23 cellular contexts compared by ENCODE assay signal in genomic region chr13:113939905-113940339, GRCh38. TPM values are rescaled to one million over a fixed set of nuclear protein-coding genes. Genes with fewer than 3 reads are reported as not detected.
DNase-seq lines count a peak whose midpoint lies in the region; ATAC-seq, FAIRE-seq and TF ChIP-seq lines count a peak whose summit lies in the region.
"Had no signal": no experiment of that assay in that cellular context is flagged by ENCODE, and none has a peak within 500 bp of the region (broad histone marks: within the 10 kb centered on the region; RNA-seq: fewer than 3 reads in every experiment).

No MANE protein-coding gene starts in this region.

- FAIRE-seq in HepG2 (lab: Jason Lieb, UNC): no peak
- FAIRE-seq: K562 had no signal

- H3K27me3 ChIP-seq in SK-N-SH (ENCODE audit: insufficient read depth) (no peaks in the 10 kb centered on the region), HepG2 (ENCODE audit: control insufficient read depth in 1 of 2, insufficient read depth in 2 of 2, low read length in 2 of 2) (peaks cover 5 to 49% of the 10 kb centered on the region in 2 experiments; a peak in 4 of 5 replicates), transverse colon (peaks cover 39% of the 10 kb centered on the region)

- H3K9me3 ChIP-seq in SK-N-SH: no peaks in the 10 kb centered on the region
- H3K9me3 ChIP-seq in HepG2 (ENCODE audit: low read length): no peaks in the 10 kb centered on the region
- no peaks in the 10 kb centered on the region for H3K9me3 ChIP-seq in transverse colon

- H3K9ac ChIP-seq in SK-N-SH (no peak overlapping the region), HepG2 (ENCODE audit: insufficient read depth, low read depth, low read length) (no peak overlapping the region)

- H3K79me2 ChIP-seq in SK-N-SH (ENCODE audit: insufficient read depth): no peaks in the 10 kb centered on the region
- H3K79me2 ChIP-seq in HepG2 (ENCODE audit: insufficient read depth, low read length): no peaks in the 10 kb centered on the region

- BruUV-seq in HepG2 (replicated peaks; lab: Mats Ljungman, UMichigan): no TSS peak

- no peak for ATAC-seq in SK-N-SH treated with all-trans-retinoic acid at 6 μM for 48 hours
- ATAC-seq in HepG2: peak; percentile 74
- ATAC-seq: K562 had no signal

- POLR2A ChIA-PET in SK-N-SH (lab: Yijun Ruan, JAX): no interaction called here
- POLR2A ChIA-PET in HepG2 (lab: Yijun Ruan, JAX): no interaction called here

- H3K4me2 ChIP-seq in SK-N-SH (no peak overlapping the region), HepG2 (ENCODE audit: low read depth, low read length) (no peak overlapping the region; the same call in 1 of the 2 replicates)

- TF ChIP-seq POLR2A in HepG2 (IDR thresholded peaks at IDR 0.05; ENCODE audit: insufficient read depth in 1 of 2, low read depth in 2 of 2, low read length in 2 of 2) (no peak), transverse colon (IDR thresholded peaks at IDR 0.05) (no peak)

- CTCF ChIA-PET in SK-N-SH (lab: Yijun Ruan, JAX) (no interaction called here), HepG2 (lab: Yijun Ruan, JAX; ENCODE audit: low intra/inter-chr PET ratio, low total read pairs) (no interaction called here)

- H3K4me1 ChIP-seq in SK-N-SH (ENCODE audit: control insufficient read depth in 1 of 2, insufficient read depth in 2 of 2, low read depth in 1 of 2, low read length in 1 of 2) (peaks cover 0 to 23% of the 10 kb centered on the region in 2 experiments; a peak in 1 of 4 replicates), HepG2 (ENCODE audit: insufficient read depth, low read length) (peaks cover 10% of the 10 kb centered on the region), transverse colon (peaks cover 0 to 30% (median 15%) of the 10 kb centered on the region in 4 donors)

- H3K36me3 ChIP-seq in SK-N-SH (replicated peaks in 1 of 2; ENCODE audit: control insufficient read depth in 1 of 2, insufficient read depth in 2 of 2, low read length in 1 of 2) (no peaks in the 10 kb centered on the region), HepG2 (replicated peaks in 1 of 2; ENCODE audit: control insufficient read depth in 1 of 2, insufficient read depth in 2 of 2, low read length in 2 of 2) (no peaks in the 10 kb centered on the region), transverse colon (no peaks in the 10 kb centered on the region)

- H3F3A ChIP-seq in SK-N-SH (replicated peaks; ENCODE audit: insufficient read depth): no peaks in the 10 kb centered on the region

- TF ChIP-seq RAD21 in SK-N-SH (IDR thresholded peaks at IDR 0.05; ENCODE audit: low read length) (no peak), HepG2 (CRISPR knock-in tag; IDR thresholded peaks at IDR 0.05) (no peak)

- H3K9me2 ChIP-seq in SK-N-SH: no peaks in the 10 kb centered on the region

- WGBS in SK-N-SH (ENCODE audit: low lambda C conversion rate): 80% methylated on average over 5 of the region's 18 CpGs
- WGBS in HepG2 (ENCODE audit: low lambda C conversion rate): no CpG with 5 or more reads among the region's 18 CpGs
- WGBS in transverse colon (ENCODE audit: low coverage in 1 of 2), 2 donors: 58% methylated on average over 18 of the region's 18 CpGs; no CpG with 5 or more reads in 1 of the 2 donors

- in situ Hi-C loops in HepG2 (cut with HindIII; ENCODE audit: extremely low pct_ligation_motif_present, low pct_unique_long_range_greater_than_20kb) (no loop called here), transverse colon (cut with MboI; ENCODE audit: low pct_ligation_motif_present in 1 of 4, low pct_unique_long_range_greater_than_20kb in 1 of 4, low sequenced_read_pairs in 3 of 4) (loop anchor here in 1 of 4 donors (10.0 kb wide), 1 partner anchor 115 kb away; no protein-coding TSS in a partner anchor)

- peak; percentile 25 for DNase-seq in SK-N-SH
- peak; percentile 59 for DNase-seq in SW480 (ENCODE audit: low spot score)
- DNase-seq in HepG2 (ENCODE audit: low spot score): peak; percentile 4
- DNase-seq in transverse colon: peak; percentile 51
- no peak for DNase-seq in effector CD4-positive, alpha-beta T cell
- no peak for DNase-seq in SW 1271 (lab: John Stamatoyannopoulos, UW)
- DNase-seq: Calu3; CD8-positive, alpha-beta memory T cell; DMS153; DND-41; H7; Kasumi-1; NCI-H1092 treated with DMSO at 0.1 percent for 48 hours; NCI-H1436; NCI-H187; NCI-H2171 treated with DMSO at 0.1 percent for 48 hours; NCI-H345; NCI-H510A treated with DMSO at 0.1 percent for 48 hours; NCI-H748 treated with DMSO at 0.1 percent for 48 hours had no signal

- H4K20me1 ChIP-seq in SK-N-SH (ENCODE audit: insufficient read depth) (no peaks in the 10 kb centered on the region), HepG2 (ENCODE audit: insufficient read depth, low read length) (no peaks in the 10 kb centered on the region)

- H2AFZ ChIP-seq in SK-N-SH (ENCODE audit: low read depth) (no peak overlapping the region), HepG2 (ENCODE audit: low read length) (no peak overlapping the region)

- intact Hi-C loops in HepG2 (cut with micrococcal nuclease; ENCODE audit: unreplicated experiment) (no loop called here), transverse colon (cut with DNase I; ENCODE audit: low total_unique reads) (no loop called here)

- TF ChIP-seq EP300 in SK-N-SH (IDR thresholded peaks at IDR 0.05; ENCODE audit: borderline replicate concordance in 1 of 2, low read depth in 1 of 2, low read length in 1 of 2) (no peak), HepG2 (IDR thresholded peaks at IDR 0.05; ENCODE audit: low read depth in 2 of 2, low read length in 2 of 2) (no peak), HepG2 (CRISPR knock-in tag; IDR thresholded peaks at IDR 0.05; ENCODE audit: borderline replicate concordance) (no peak), transverse colon (IDR thresholded peaks at IDR 0.05; ENCODE audit: low read depth) (no peak)

- H3K27ac ChIP-seq in SK-N-SH (ENCODE audit: low read depth in 2 of 2, low read length in 1 of 2): no peak overlapping the region
- no peak overlapping the region for H3K27ac ChIP-seq in HepG2 (ENCODE audit: extremely low read length, insufficient read depth, low read length)
- no peak overlapping the region for H3K27ac ChIP-seq in transverse colon
- H3K27ac ChIP-seq: 22Rv1 had no signal

- TF ChIP-seq CTCF in SK-N-SH (IDR thresholded peaks at IDR 0.05) (no peak), HepG2 (CRISPR knock-in tag; IDR thresholded peaks at IDR 0.05) (no peak), transverse colon (IDR thresholded peaks at IDR 0.05) (no peak)

- no peak overlapping the region for H3K4me3 ChIP-seq in SK-N-SH (ENCODE audit: low read depth in 2 of 2, low read length in 1 of 2)
- no peak overlapping the region for H3K4me3 ChIP-seq in HepG2 (replicated peaks in 1 of 3; ENCODE audit: insufficient read depth in 1 of 3, low read depth in 2 of 3, low read length in 3 of 3)
- H3K4me3 ChIP-seq in transverse colon: no peak overlapping the region
- H3K4me3 ChIP-seq: K562 had no signal

TF ChIP-seq in SK-N-SH, 30 proteins besides CTCF, POLR2A, EP300 and RAD21:
- TF ChIP-seq NRF1 (IDR thresholded peaks at IDR 0.05; ENCODE audit: low read depth, low read length): no peak

TF ChIP-seq in SK-N-SH treated with all-trans-retinoic acid at 6 μM for 48 hours, 23 proteins besides CTCF, POLR2A, EP300 and RAD21 (continues in another document):
- no peak for TF ChIP-seq ZNF70 (CRISPR knock-in tag; IDR thresholded peaks at IDR 0.05)

TF ChIP-seq in HepG2, 621 proteins besides CTCF, POLR2A, EP300 and RAD21 (continues in another document):
- TF ChIP-seq ZSCAN31 (CRISPR knock-in tag; IDR thresholded peaks at IDR 0.05; ENCODE audit: low read depth) (no peak), RBFOX2 (IDR thresholded peaks at IDR 0.05; ENCODE audit: low read depth, low read length) (no peak), ZNF597 (CRISPR knock-in tag; IDR thresholded peaks at IDR 0.05) (no peak), ZNF782 (CRISPR knock-in tag; IDR thresholded peaks at IDR 0.05; ENCODE audit: borderline replicate concordance) (no peak)

RNA-seq across cellular contexts. Expression of gene C13orf46, which starts 34.0 kb away (rescaled TPM):
- polyA plus RNA-seq in SK-N-SH (2012; rRNA removed): 0.96 and 1.7 TPM in 2 replicates
- polyA plus RNA-seq in SK-N-SH (2012; cell fraction: cytosol; rRNA removed): 0.21 and 0.56 TPM in 2 replicates
- polyA plus RNA-seq in SK-N-SH (2012; cell fraction: nucleus; rRNA removed): 2.6 and 3.3 TPM in 2 replicates
- not detected in 2 replicates for total RNA-seq in HepG2 (2016; rRNA removed; fragmentation: Illumina TruSeq; extraction: Trizol)
- total RNA-seq in HepG2 (2016; cell fraction: cytosol; rRNA removed; fragmentation: Illumina TruSeq; extraction: Trizol; ENCODE audit: low read depth): not detected in 2 replicates
- total RNA-seq in HepG2 (2016; cell fraction: insoluble cytoplasmic fraction; rRNA removed; fragmentation: Illumina TruSeq; extraction: Trizol): not detected in 2 replicates
- total RNA-seq in HepG2 (2016; cell fraction: membrane; rRNA removed; fragmentation: Illumina TruSeq; extraction: Trizol): not detected in 2 replicates
- total RNA-seq in HepG2 (2016; cell fraction: nucleus; rRNA removed; fragmentation: Illumina TruSeq; extraction: Trizol): not detected in 2 replicates
- 0.01 TPM in 1 of 2 replicates, not detected in the other for polyA plus RNA-seq in HepG2 (2011; rRNA removed)
- polyA plus RNA-seq in HepG2 (2011; cell fraction: cytosol; rRNA removed): not detected in 2 replicates
- polyA plus RNA-seq in HepG2 (2011; cell fraction: nucleus; rRNA removed): 0.03 TPM in 1 of 2 replicates, not detected in the other
- polyA plus RNA-seq in HepG2 (2012): not detected in 2 replicates
- not detected in 2 replicates for polyA plus RNA-seq in HepG2 (2016; cell fraction: cytosol; fragmentation: Illumina TruSeq; extraction: Trizol; ENCODE audit: low read depth)
- not detected in 2 replicates for polyA plus RNA-seq in HepG2 (2016; cell fraction: insoluble cytoplasmic fraction; fragmentation: Illumina TruSeq; extraction: Trizol; ENCODE audit: low read depth)
- polyA plus RNA-seq in HepG2 (2016; cell fraction: membrane; fragmentation: Illumina TruSeq; extraction: Trizol; ENCODE audit: low read depth): not detected in 2 replicates
- polyA plus RNA-seq in HepG2 (2016; cell fraction: nucleus; fragmentation: Illumina TruSeq; extraction: Trizol; ENCODE audit: insufficient read depth, low read depth): not detected in 2 replicates
- polyA minus RNA-seq in HepG2 (2011; rRNA and poly(A)+ RNA removed; ENCODE audit: low replicate concordance): 1.9 TPM in 1 of 2 replicates, not detected in the other
- not detected in 2 replicates for polyA minus RNA-seq in HepG2 (2011; cell fraction: cytosol; rRNA and poly(A)+ RNA removed)
- 0.13 TPM in 1 of 2 replicates, not detected in the other for polyA minus RNA-seq in HepG2 (2011; cell fraction: nucleus; rRNA and poly(A)+ RNA removed)
- total RNA-seq in transverse colon: 10 to 100 TPM in 1 of 4 donors, 1 to 10 TPM in 1, under 1 TPM in 1, not detected in 1; 0.41 to 77.4 (median 1.1) TPM
- total RNA-seq: H7, SK-MEL-5 had no signal

Comparison
In these comparisons a context has a peak if more than half of its experiments do, and no peak if none do; other contexts are left out.
1. DNase-seq: peak in SK-N-SH (single experiment), SW480 (single experiment), HepG2 (single experiment) and transverse colon (single experiment); none in effector CD4-positive, alpha-beta T cell (single experiment) and SW 1271 (0 of 2).
2. Of the 25 proteins assayed by ChIP-seq in both HepG2 and SK-N-SH: peak only in HepG2: RXRA; only in SK-N-SH: none; in both: none; in neither: 24.